In the genomic region with DNA sequence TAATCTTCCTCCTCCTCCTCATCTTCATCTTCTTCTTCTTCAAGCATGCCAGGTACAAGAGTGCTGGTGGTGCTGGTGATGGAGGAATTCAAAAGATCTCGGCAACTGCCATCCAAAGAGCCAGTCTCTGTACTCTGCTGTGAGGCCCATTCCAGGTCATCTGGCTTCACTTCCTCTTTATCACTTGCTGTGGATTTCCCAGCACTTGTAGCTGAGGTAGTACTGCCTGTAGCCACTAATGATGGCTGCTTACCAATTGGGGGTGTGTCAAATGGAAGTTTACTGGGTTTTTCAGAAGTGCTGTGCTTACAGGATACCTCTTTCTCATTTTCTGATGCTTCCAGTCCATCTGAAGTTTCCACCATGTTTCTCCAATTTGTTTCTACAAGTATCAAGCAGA, we compare ENCODE assay signal across 10 cellular contexts. TPM values are rescaled to one million over a fixed set of nuclear protein-coding genes. Genes with fewer than 3 reads are reported as not detected.
DNase-seq lines count a peak whose midpoint lies in the region; ATAC-seq, FAIRE-seq and TF ChIP-seq lines count a peak whose summit lies in the region.
"Had no signal": no experiment of that assay in that cellular context is flagged by ENCODE, and none has a peak within 500 bp of the region (broad histone marks: within the 10 kb centered on the region; RNA-seq: fewer than 3 reads in every experiment).

No MANE protein-coding gene starts in this region.

- FAIRE-seq in GM12891 (lab: Jason Lieb, UNC): no peak

- H3K27ac Mint-ChIP-seq in natural killer cell: peak overlapping the region in 1 of 2 donors; percentile 9
- H3K27ac Mint-ChIP-seq in effector memory CD8-positive, alpha-beta T cell: no peak overlapping the region

- no peak for TF ChIP-seq POLR2A in GM12891 (IDR thresholded peaks at IDR 0.05; ENCODE audit: low read depth, low read length)

- no peaks in the 10 kb centered on the region for H3K27me3 Mint-ChIP-seq in natural killer cell (ENCODE audit: low read depth in 2 of 2)
- H3K27me3 Mint-ChIP-seq in effector memory CD8-positive, alpha-beta T cell: no peaks in the 10 kb centered on the region
- H3K27me3 Mint-ChIP-seq: stimulated activated naive CD8-positive, alpha-beta T cell treated with anti-CD3 and anti-CD28 coated beads, Interleukin-15, amount 100 ng/mL, for 72 hours had no signal

- ATAC-seq in GM21423 (IDR thresholded peaks at IDR 0.05; ENCODE audit: unreplicated experiment): peak; percentile 74
- ATAC-seq in HG03432 (IDR thresholded peaks at IDR 0.05; ENCODE audit: unreplicated experiment): peak; percentile 93
- no peak for ATAC-seq in natural killer cell
- ATAC-seq in effector memory CD8-positive, alpha-beta T cell (replicated peaks): no peak
- ATAC-seq: stimulated activated naive CD8-positive, alpha-beta T cell treated with anti-CD3 and anti-CD28 coated beads, Interleukin-15, amount 100 ng/mL, for 72 hours had no signal

- H3K9me3 Mint-ChIP-seq in natural killer cell: no peaks in the 10 kb centered on the region
- H3K9me3 Mint-ChIP-seq in effector memory CD8-positive, alpha-beta T cell: no peaks in the 10 kb centered on the region
- H3K9me3 Mint-ChIP-seq: stimulated activated naive CD8-positive, alpha-beta T cell treated with anti-CD3 and anti-CD28 coated beads, Interleukin-15, amount 100 ng/mL, for 72 hours had no signal

- H3K27ac ChIP-seq in VCaP: peak overlapping the region; percentile 79; the same call in 1 of the 2 replicates

- intact Hi-C loops in natural killer cell (cut with micrococcal nuclease): no loop called here

- peaks cover 4 to 6% of the 10 kb centered on the region in 2 donors for H3K4me1 Mint-ChIP-seq in natural killer cell
- no peaks in the 10 kb centered on the region for H3K4me1 Mint-ChIP-seq in effector memory CD8-positive, alpha-beta T cell (ENCODE audit: low read depth in 2 of 2)
- H3K4me1 Mint-ChIP-seq: stimulated activated naive CD8-positive, alpha-beta T cell treated with anti-CD3 and anti-CD28 coated beads, Interleukin-15, amount 100 ng/mL, for 72 hours had no signal

- H3K36me3 Mint-ChIP-seq in natural killer cell: peaks cover 25% of the 10 kb centered on the region
- H3K36me3 Mint-ChIP-seq in effector memory CD8-positive, alpha-beta T cell (ENCODE audit: insufficient read depth): peaks cover 41% of the 10 kb centered on the region

- no peak for TF ChIP-seq CTCF in VCaP (conservative IDR thresholded peaks at IDR 0.05)
- no peak for TF ChIP-seq CTCF in natural killer cell (IDR thresholded peaks at IDR 0.05)

- no peak overlapping the region for H3K4me3 Mint-ChIP-seq in natural killer cell
- H3K4me3 Mint-ChIP-seq in effector memory CD8-positive, alpha-beta T cell: no peak overlapping the region
- H3K4me3 Mint-ChIP-seq: stimulated activated naive CD8-positive, alpha-beta T cell treated with anti-CD3 and anti-CD28 coated beads, Interleukin-15, amount 100 ng/mL, for 72 hours had no signal

- DNase-seq in GM12891 (ENCODE audit: insufficient read length, low spot score): no peak
- DNase-seq in stimulated activated naive CD4-positive, alpha-beta T cell (lab: John Stamatoyannopoulos, UW): no peak
- no peak for DNase-seq in natural killer cell
- no peak for DNase-seq in effector memory CD8-positive, alpha-beta T cell
- DNase-seq in D341Med (ENCODE audit: low spot score): no peak
- DNase-seq: activated CD4-positive, CD25-positive, alpha-beta regulatory T cell treated with anti-CD3 and anti-CD28 coated beads, Interleukin-2, amount 50 U/mL, for 72 hours; stimulated activated naive CD8-positive, alpha-beta T cell treated with anti-CD3 and anti-CD28 coated beads, Interleukin-15, amount 100 ng/mL, for 72 hours had no signal

TF ChIP-seq in GM12891, 5 proteins besides CTCF, POLR2A, EP300 and RAD21:
- no peak for TF ChIP-seq POU2F2 (IDR thresholded peaks at IDR 0.05; ENCODE audit: low read depth, low read length)
- peak; percentile 98 for TF ChIP-seq SPI1 (IDR thresholded peaks at IDR 0.05; ENCODE audit: low read depth, low read length)

RNA-seq across cellular contexts. Expression of a gene that starts 28.8 kb away (rescaled TPM):
- 0.28 TPM for polyA plus RNA-seq in GM12891 (2012; ENCODE audit: low read depth, missing spikeins)
- under 1 TPM; 0.19 to 0.43 (median 0.20) TPM for total RNA-seq in natural killer cell

RNA-seq across cellular contexts. Expression of a gene that starts 53.7 kb away (rescaled TPM):
- 6.6 TPM for polyA plus RNA-seq in GM12891 (2012; ENCODE audit: low read depth, missing spikeins)
- total RNA-seq in natural killer cell: 10 to 100 TPM; 78.8 to 97.7 (median 93.7) TPM

Comparison
In these comparisons a context has a peak if more than half of its experiments do, and no peak if none do; other contexts are left out.
1. ATAC-seq: peak in GM21423 (single experiment) and HG03432 (single experiment); none in natural killer cell (0 of 3) and effector memory CD8-positive, alpha-beta T cell (single experiment).